In genomic region chr10:62016477-62017140, GRCh38 we compare ENCODE assay signal across 9 cellular contexts.
DNase-seq lines count a peak whose midpoint lies in the region; ATAC-seq lines count a peak whose summit lies in the region.
"Had no signal": no experiment of that assay in that cellular context is flagged by ENCODE, and none has a peak within 500 bp of the region (broad histone marks: within the 10 kb centered on the region; RNA-seq: fewer than 3 reads in every experiment).

No MANE protein-coding gene starts in this region.

- ATAC-seq in GM21528 (IDR thresholded peaks at IDR 0.05; ENCODE audit: low FRiP score, unreplicated experiment): peak; percentile 70

- H3K79me1 ChIP-seq in mesenchymal stem cell (replicated peaks; ENCODE audit: low read length, poor library complexity, severe bottlenecking): peaks cover 17% of the 10 kb centered on the region

- H3K14ac ChIP-seq in mesenchymal stem cell (ENCODE audit: low read length in 2 of 2): no peak overlapping the region

- H3K4me3 ChIP-seq in mesenchymal stem cell (ENCODE audit: insufficient read depth in 1 of 2, low read depth in 1 of 2, low read length in 2 of 2): peak overlapping the region in 1 of 2 experiments; percentile 1

- H2AFZ ChIP-seq in mesenchymal stem cell (ENCODE audit: low read depth, low read length): no peak overlapping the region

- H3K27me3 ChIP-seq in mesenchymal stem cell (ENCODE audit: control insufficient read depth in 1 of 2, insufficient read depth in 1 of 2, low read length in 2 of 2): no peaks in the 10 kb centered on the region

- intact Hi-C loops in posterior cingulate gyrus (cut with DNase I): no loop called here

- no peak overlapping the region for H3K18ac ChIP-seq in mesenchymal stem cell (ENCODE audit: low read depth in 1 of 2, low read length in 2 of 2)

- H3K4me1 ChIP-seq in mesenchymal stem cell (ENCODE audit: control insufficient read depth, insufficient read depth, low read depth, low read length): no peaks in the 10 kb centered on the region

- no CpG with 5 or more reads among the region's 4 CpGs for WGBS in mesenchymal stem cell

- H4K91ac ChIP-seq in mesenchymal stem cell (ENCODE audit: low read length): no peak overlapping the region

- no peak overlapping the region for H2BK15ac ChIP-seq in mesenchymal stem cell (ENCODE audit: low read depth, poor library complexity, severe bottlenecking)

- no peak overlapping the region for H3K23ac ChIP-seq in mesenchymal stem cell (ENCODE audit: low read length in 2 of 2)

- H2BK12ac ChIP-seq in mesenchymal stem cell (ENCODE audit: low read length in 2 of 2): no peak overlapping the region

- no peak overlapping the region for H3K27ac ChIP-seq in mesenchymal stem cell (ENCODE audit: low read length, poor library complexity, severe bottlenecking)
- H3K27ac ChIP-seq: HL-60 had no signal

- no peak overlapping the region for H4K8ac ChIP-seq in mesenchymal stem cell (ENCODE audit: low read length)

- DNase-seq in GM03348 (ENCODE audit: low spot score) (peak; percentile 27), NAMALWA (ENCODE audit: low spot score) (peak; percentile 75), mesenchymal stem cell (no peak), NCI-H2107 treated with DMSO at 0.1 percent for 48 hours (lab: John Stamatoyannopoulos, UW; ENCODE audit: unreplicated experiment) (no peak), NCI-H345 treated with DMSO at 0.1 percent for 48 hours (lab: John Stamatoyannopoulos, UW; ENCODE audit: unreplicated experiment) (no peak), posterior cingulate gyrus (no peak), GF-D8 (lab: John Stamatoyannopoulos, UW) (no peak)

- no peaks in the 10 kb centered on the region for H3K9me3 ChIP-seq in mesenchymal stem cell (ENCODE audit: control insufficient read depth, low read length)

- no peak overlapping the region for H3K4ac ChIP-seq in mesenchymal stem cell (ENCODE audit: low read depth in 1 of 2, low read length in 2 of 2)

- H2BK5ac ChIP-seq in mesenchymal stem cell (ENCODE audit: low read depth, low read length, poor library complexity, severe bottlenecking): no peak overlapping the region

- peaks cover 4 to 25% of the 10 kb centered on the region in 2 experiments for H3K36me3 ChIP-seq in mesenchymal stem cell (ENCODE audit: control insufficient read depth in 1 of 2, insufficient read depth in 2 of 2, low read depth in 1 of 2, low read length in 2 of 2)

- peak overlapping the region; percentile 49 for H3K9ac ChIP-seq in mesenchymal stem cell (ENCODE audit: low read length)

- no peak overlapping the region for H2BK120ac ChIP-seq in mesenchymal stem cell (ENCODE audit: low read depth, low read length)

- no peak overlapping the region for H3K4me2 ChIP-seq in mesenchymal stem cell (ENCODE audit: low read length, poor library complexity, severe bottlenecking)

- no peak overlapping the region for H2AK5ac ChIP-seq in mesenchymal stem cell (ENCODE audit: low read length, severe bottlenecking)

Comparison
In these comparisons a context has a peak if more than half of its experiments do, and no peak if none do; other contexts are left out.
1. DNase-seq: peak in GM03348 (single experiment) and NAMALWA (single experiment); none in mesenchymal stem cell (single experiment), NCI-H2107 treated with DMSO at 0.1 percent for 48 hours (single experiment), NCI-H345 treated with DMSO at 0.1 percent for 48 hours (single experiment), posterior cingulate gyrus (0 of 10) and GF-D8 (single experiment).